33 cellular contexts compared by ENCODE assay signal in genomic region chr14:53581497-53581896, GRCh38.
"Had no signal": no experiment of that assay in that cellular context is flagged by ENCODE, and none has a peak within 500 bp of the region (broad histone marks: within the 10 kb centered on the region; RNA-seq: fewer than 3 reads in every experiment).

No MANE protein-coding gene starts in this region.

- H3K27me3 ChIP-seq: ascending aorta, cardiac muscle cell, colonic mucosa, suprapubic skin, tibial artery had no signal

- H3K36me3 Mint-ChIP-seq: activated naive CD4-positive, alpha-beta T cell treated with anti-CD3 and anti-CD28 coated beads, Interleukin-2, amount 10 ng/mL, durations not matched to agents 7 days and 5 days; activated naive CD8-positive, alpha-beta T cell treated with anti-CD3 and anti-CD28 coated beads, Interleukin-2, amount 10 ng/mL, durations not matched to agents 7 days and 5 days; brain; stimulated activated naive B cell treated with anti-CD40 and anti-IgM and Interleukin-4, amounts not matched to agents 10 μg/mL and 1 μg/mL and 100 μg/mL, for 72 hours had no signal

- H3K27ac ChIP-seq: ascending aorta, cardiac muscle cell, colonic mucosa, dorsolateral prefrontal cortex, heart left ventricle, left ventricle myocardium inferior, suprapubic skin, tibial artery, VCaP had no signal

- H3K4me3 ChIP-seq: ascending aorta, cardiac muscle cell, colonic mucosa, dorsolateral prefrontal cortex, heart left ventricle, left ventricle myocardium inferior, lung, suprapubic skin, tibial artery had no signal

- DNase-seq: activated CD4-positive, alpha-beta T cell treated with anti-CD3 and anti-CD28 coated beads for 48 hours; activated CD4-positive, alpha-beta T cell treated with anti-CD3 and anti-CD28 coated beads, Interleukin-2, amount 50 U/mL, for 48 hours; activated CD8-positive, alpha-beta memory T cell treated with anti-CD3 and anti-CD28 coated beads for 24 hours; activated CD8-positive, alpha-beta memory T cell treated with anti-CD3 and anti-CD28 coated beads, Interleukin-2, amount 50 U/mL, for 4 hours; activated effector memory CD4-positive, alpha-beta T cell treated with anti-CD3 and anti-CD28 coated beads, Interleukin-2, amount 50 U/mL, for 16 hours; activated naive CD4-positive, alpha-beta T cell treated with anti-CD3 and anti-CD28 coated beads, Interleukin-2, amount 10 ng/mL, durations not matched to agents 7 days and 5 days; activated naive CD8-positive, alpha-beta T cell treated with anti-CD3 and anti-CD28 coated beads, Interleukin-2, amount 10 ng/mL, durations not matched to agents 7 days and 5 days; activated T-cell treated with anti-CD3 and anti-CD28 coated beads, Interleukin-2, amount 50 U/mL, for 1 hour; cerebellar nuclear complex; colonic mucosa; dorsolateral prefrontal cortex; effector memory CD8-positive, alpha-beta T cell; heart left ventricle; hypothalamus; left ventricle myocardium inferior; posterior cingulate gyrus; right cardiac atrium; stimulated activated CD4-positive, alpha-beta T cell treated with anti-CD3 and anti-CD28 coated beads, Interleukin-15, amount 100 ng/mL, for 24 hours; stimulated activated CD4-positive, alpha-beta T cell treated with anti-CD3 and anti-CD28 coated beads, Interleukin-2, amount 100 ng/mL, for 24 hours; stimulated activated naive B cell treated with anti-CD40 and anti-IgM and Interleukin-4, amounts not matched to agents 10 μg/mL and 1 μg/mL and 100 μg/mL, for 72 hours; SW 1271; T-helper 9 cell; tibial artery had no signal

- H3K9me3 ChIP-seq: ascending aorta, colonic mucosa, heart left ventricle, left ventricle myocardium inferior, suprapubic skin, tibial artery had no signal

- H3K4me3 Mint-ChIP-seq: activated naive CD4-positive, alpha-beta T cell treated with anti-CD3 and anti-CD28 coated beads, Interleukin-2, amount 10 ng/mL, durations not matched to agents 7 days and 5 days; activated naive CD8-positive, alpha-beta T cell treated with anti-CD3 and anti-CD28 coated beads, Interleukin-2, amount 10 ng/mL, durations not matched to agents 7 days and 5 days; activated T-helper 1 cell treated with anti-CD3 and anti-CD28 coated beads, Interleukin-12 subunit alpha, Interleukin-12 subunit beta, Interleukin-2, Interleukin-4 antibody, amounts not matched to agents 30 ng/mL and 10 ng/mL and 1 ng/mL, durations not matched to agents 14 hours and 24 hours and 36 hours; brain; effector memory CD8-positive, alpha-beta T cell; natural killer cell treated with Interleukin-12 subunit alpha and Interleukin-12 subunit beta and Interleukin-15 and Interleukin-18, amount 100 ng/mL, for 72 hours; stimulated activated naive B cell treated with anti-CD40 and anti-IgM and Interleukin-4, amounts not matched to agents 10 μg/mL and 1 μg/mL and 100 μg/mL, for 72 hours; T-helper 1 cell treated with Interleukin-12 subunit alpha and Interleukin-12 subunit beta and Interleukin-4 antibody, amounts not matched to agents 30 μg/mL and 1 μg/mL, for 36 hours had no signal

- H3K27ac Mint-ChIP-seq: activated naive CD4-positive, alpha-beta T cell treated with anti-CD3 and anti-CD28 coated beads, Interleukin-2, amount 10 ng/mL, durations not matched to agents 7 days and 5 days; activated naive CD8-positive, alpha-beta T cell treated with anti-CD3 and anti-CD28 coated beads, Interleukin-2, amount 10 ng/mL, durations not matched to agents 7 days and 5 days; activated T-helper 1 cell treated with anti-CD3 and anti-CD28 coated beads, Interleukin-12 subunit alpha, Interleukin-12 subunit beta, Interleukin-2, Interleukin-4 antibody, amounts not matched to agents 30 ng/mL and 10 ng/mL and 1 ng/mL, durations not matched to agents 14 hours and 24 hours and 36 hours; brain; effector memory CD8-positive, alpha-beta T cell; natural killer cell treated with Interleukin-12 subunit alpha and Interleukin-12 subunit beta and Interleukin-15 and Interleukin-18, amount 100 ng/mL, for 72 hours; stimulated activated naive B cell treated with anti-CD40 and anti-IgM and Interleukin-4, amounts not matched to agents 10 μg/mL and 1 μg/mL and 100 μg/mL, for 72 hours; T-helper 1 cell treated with Interleukin-12 subunit alpha and Interleukin-12 subunit beta and Interleukin-4 antibody, amounts not matched to agents 30 μg/mL and 1 μg/mL, for 36 hours had no signal

- H3K27me3 Mint-ChIP-seq: activated naive CD4-positive, alpha-beta T cell treated with anti-CD3 and anti-CD28 coated beads, Interleukin-2, amount 10 ng/mL, durations not matched to agents 7 days and 5 days; activated naive CD8-positive, alpha-beta T cell treated with anti-CD3 and anti-CD28 coated beads, Interleukin-2, amount 10 ng/mL, durations not matched to agents 7 days and 5 days; brain; effector memory CD8-positive, alpha-beta T cell; natural killer cell treated with Interleukin-12 subunit alpha and Interleukin-12 subunit beta and Interleukin-15 and Interleukin-18, amount 100 ng/mL, for 72 hours had no signal

- H3K4me1 ChIP-seq: ascending aorta, colonic mucosa, heart left ventricle, left ventricle myocardium inferior, suprapubic skin, tibial artery had no signal

- H3K4me1 Mint-ChIP-seq: activated naive CD4-positive, alpha-beta T cell treated with anti-CD3 and anti-CD28 coated beads, Interleukin-2, amount 10 ng/mL, durations not matched to agents 7 days and 5 days; activated naive CD8-positive, alpha-beta T cell treated with anti-CD3 and anti-CD28 coated beads, Interleukin-2, amount 10 ng/mL, durations not matched to agents 7 days and 5 days; stimulated activated naive B cell treated with anti-CD40 and anti-IgM and Interleukin-4, amounts not matched to agents 10 μg/mL and 1 μg/mL and 100 μg/mL, for 72 hours had no signal

- H3K36me3 ChIP-seq: ascending aorta, cardiac muscle cell, colonic mucosa, heart left ventricle, left ventricle myocardium inferior, suprapubic skin, tibial artery had no signal

- H3K9me3 Mint-ChIP-seq: activated naive CD4-positive, alpha-beta T cell treated with anti-CD3 and anti-CD28 coated beads, Interleukin-2, amount 10 ng/mL, durations not matched to agents 7 days and 5 days; activated T-helper 1 cell treated with anti-CD3 and anti-CD28 coated beads, Interleukin-12 subunit alpha, Interleukin-12 subunit beta, Interleukin-2, Interleukin-4 antibody, amounts not matched to agents 30 ng/mL and 10 ng/mL and 1 ng/mL, durations not matched to agents 14 hours and 24 hours and 36 hours; natural killer cell treated with Interleukin-12 subunit alpha and Interleukin-12 subunit beta and Interleukin-15 and Interleukin-18, amount 100 ng/mL, for 72 hours; stimulated activated naive B cell treated with anti-CD40 and anti-IgM and Interleukin-4, amounts not matched to agents 10 μg/mL and 1 μg/mL and 100 μg/mL, for 72 hours; T-helper 1 cell treated with Interleukin-12 subunit alpha and Interleukin-12 subunit beta and Interleukin-4 antibody, amounts not matched to agents 30 μg/mL and 1 μg/mL, for 36 hours had no signal

- ATAC-seq: activated CD4-positive, CD25-positive, alpha-beta regulatory T cell treated with anti-CD3 and anti-CD28 coated beads, Interleukin-2, amount 50 U/mL, for 24 hours; effector memory CD8-positive, alpha-beta T cell; heart left ventricle; natural killer cell treated with Interleukin-12 subunit alpha and Interleukin-12 subunit beta and Interleukin-15 and Interleukin-18, amount 100 ng/mL, for 72 hours; right cardiac atrium; stimulated activated naive B cell treated with anti-CD40 and anti-IgM and Interleukin-4, amounts not matched to agents 10 μg/mL and 1 μg/mL and 100 μg/mL, for 72 hours had no signal
